ENCODE assay signal across 24 cellular contexts in the genomic region with DNA sequence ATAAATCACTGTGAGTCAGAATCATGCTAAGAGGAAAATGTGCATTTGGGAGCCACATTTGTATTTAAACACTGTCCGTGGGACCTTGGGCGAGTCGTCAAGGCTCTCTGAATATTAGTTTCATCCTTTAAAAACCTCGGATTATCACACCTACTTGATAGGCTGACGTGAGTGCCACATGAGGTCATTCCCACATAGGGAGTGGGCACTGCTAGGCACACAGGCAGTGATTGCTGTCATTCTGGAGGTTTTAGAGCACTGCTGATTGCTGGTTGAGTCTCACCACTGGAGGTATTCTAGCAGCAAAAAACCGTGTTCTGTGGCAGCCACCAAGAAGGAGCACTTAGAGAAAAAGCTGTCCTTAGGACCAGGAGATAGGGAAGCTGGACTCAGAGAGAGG. TPM values are rescaled to one million over a fixed set of nuclear protein-coding genes. Genes with fewer than 3 reads are reported as not detected.
A peak's percentile ranks its signal among the peaks of the same experiment; 100 is the strongest.
DNase-seq lines count a peak whose midpoint lies in the region; ATAC-seq and FAIRE-seq lines count a peak whose summit lies in the region.
"Had no signal": no experiment of that assay in that cellular context is flagged by ENCODE, and none has a peak within 500 bp of the region (broad histone marks: within the 10 kb centered on the region; RNA-seq: fewer than 3 reads in every experiment).

No MANE protein-coding gene starts in this region.

- DNase-seq in activated CD4-positive, alpha-beta T cell treated with anti-CD3 and anti-CD28 coated beads, Interleukin-2, amount 10 ng/mL, durations not matched to agents 24 days and 14 days: peak; percentile 34
- no peak for DNase-seq in activated CD4-positive, alpha-beta T cell treated with anti-CD3 and anti-CD28 coated beads, Interleukin-2, amount 50 U/mL, for 48 hours
- no peak for DNase-seq in Right ventricle myocardium superior
- no peak for DNase-seq in neuronal stem cell (ENCODE audit: low spot score)
- no peak for DNase-seq in aorta
- DNase-seq in effector memory CD4-positive, alpha-beta T cell: no peak
- no peak for DNase-seq in frontal cortex (ENCODE audit: low spot score in 2 of 2)
- DNase-seq: 8988T; dermis blood vessel endothelial cell; left lung; NCI-H1105; NCI-H748 treated with DMSO at 0.1 percent for 48 hours; sigmoid colon; stimulated activated CD4-positive, alpha-beta T cell treated with anti-CD3 and anti-CD28 coated beads, Interleukin-2, amount 100 ng/mL, for 24 hours; stimulated activated naive CD4-positive, alpha-beta T cell treated with Interleukin-2 at 50 U/mL for 16 hours; upper lobe of right lung had no signal

- H2BK5ac ChIP-seq in neuronal stem cell (ENCODE audit: low read length): no peak overlapping the region

- no CpG with 5 or more reads among the region's 6 CpGs for WGBS in neuronal stem cell (ENCODE audit: extremely low coverage in 2 of 2, insufficient read length in 2 of 2, insufficient replicate concordance in 1 of 2), 2 donors
- WGBS in aorta, 2 donors: 14 to 31% methylated on average over 6 of the region's 6 CpGs

- no peak for FAIRE-seq in frontal cortex (lab: Jason Lieb, UNC)
- FAIRE-seq: RCC 7860 had no signal

- no peaks in the 10 kb centered on the region for H3K79me1 ChIP-seq in neuronal stem cell (ENCODE audit: low read depth, low read length)

- H3K23ac ChIP-seq in neuronal stem cell (ENCODE audit: low read depth, low read length, poor library complexity): no peak overlapping the region

- H3K27ac ChIP-seq in neuronal stem cell (replicated peaks; ENCODE audit: low read length): no peak overlapping the region
- peak overlapping the region; percentile 33 to 89 for H3K27ac ChIP-seq in aorta (ENCODE audit: low read depth in 1 of 2, low read length in 2 of 2)
- no peak overlapping the region for H3K27ac ChIP-seq in effector memory CD4-positive, alpha-beta T cell (ENCODE audit: insufficient read depth, low read length, poor library complexity, severe bottlenecking)
- H3K27ac ChIP-seq: epithelial cell of prostate, left lung, SK-N-MC, upper lobe of right lung had no signal

- no peaks in the 10 kb centered on the region for H3K4me1 Mint-ChIP-seq in activated CD4-positive, alpha-beta T cell treated with anti-CD3 and anti-CD28 coated beads, Interleukin-2, amount 10 ng/mL, durations not matched to agents 24 days and 14 days

- no peaks in the 10 kb centered on the region for H3K9me3 Mint-ChIP-seq in activated CD4-positive, alpha-beta T cell treated with anti-CD3 and anti-CD28 coated beads, Interleukin-2, amount 10 ng/mL, durations not matched to agents 24 days and 14 days
- H3K9me3 Mint-ChIP-seq: activated T-helper 1 cell treated with anti-CD3 and anti-CD28 coated beads, Interleukin-12 subunit alpha, Interleukin-12 subunit beta, Interleukin-2, Interleukin-4 antibody, amounts not matched to agents 30 ng/mL and 10 ng/mL and 1 ng/mL, durations not matched to agents 14 hours and 24 hours and 36 hours; T-helper 2 cell treated with Interferon-gamma antibody and Interleukin-4, amounts not matched to agents 5 μg/mL and 100 μg/mL, for 36 hours had no signal

- H2AFZ ChIP-seq in neuronal stem cell (ENCODE audit: low read length): peak overlapping the region; percentile 29

- no peak overlapping the region for H3K27ac Mint-ChIP-seq in activated CD4-positive, alpha-beta T cell treated with anti-CD3 and anti-CD28 coated beads, Interleukin-2, amount 10 ng/mL, durations not matched to agents 24 days and 14 days
- H3K27ac Mint-ChIP-seq: activated naive CD8-positive, alpha-beta T cell; activated T-helper 1 cell treated with anti-CD3 and anti-CD28 coated beads, Interleukin-12 subunit alpha, Interleukin-12 subunit beta, Interleukin-2, Interleukin-4 antibody, amounts not matched to agents 30 ng/mL and 10 ng/mL and 1 ng/mL, durations not matched to agents 14 hours and 24 hours and 36 hours; T-helper 2 cell treated with Interferon-gamma antibody and Interleukin-4, amounts not matched to agents 5 μg/mL and 100 μg/mL, for 36 hours had no signal

- H3K18ac ChIP-seq in neuronal stem cell (ENCODE audit: low read length): no peak overlapping the region

- H3K4me3 Mint-ChIP-seq in activated CD4-positive, alpha-beta T cell treated with anti-CD3 and anti-CD28 coated beads, Interleukin-2, amount 10 ng/mL, durations not matched to agents 24 days and 14 days: no peak overlapping the region
- H3K4me3 Mint-ChIP-seq: activated naive CD8-positive, alpha-beta T cell; activated T-helper 1 cell treated with anti-CD3 and anti-CD28 coated beads, Interleukin-12 subunit alpha, Interleukin-12 subunit beta, Interleukin-2, Interleukin-4 antibody, amounts not matched to agents 30 ng/mL and 10 ng/mL and 1 ng/mL, durations not matched to agents 14 hours and 24 hours and 36 hours; T-helper 2 cell treated with Interferon-gamma antibody and Interleukin-4, amounts not matched to agents 5 μg/mL and 100 μg/mL, for 36 hours had no signal

- ATAC-seq in Right ventricle myocardium superior (ENCODE audit: poor library complexity) (peak; percentile 21), aorta (ENCODE audit: low FRiP score) (peak; percentile 42), GM19023 (IDR thresholded peaks at IDR 0.05; ENCODE audit: unreplicated experiment) (no peak)
- ATAC-seq: activated CD4-positive, CD25-positive, alpha-beta regulatory T cell treated with anti-CD3 and anti-CD28 coated beads, Interleukin-2, amount 50 U/mL, for 24 hours; left lung; upper lobe of right lung had no signal

- H2BK15ac ChIP-seq in neuronal stem cell (ENCODE audit: low read length): no peak overlapping the region

- no peaks in the 10 kb centered on the region for H3K36me3 Mint-ChIP-seq in activated CD4-positive, alpha-beta T cell treated with anti-CD3 and anti-CD28 coated beads, Interleukin-2, amount 10 ng/mL, durations not matched to agents 24 days and 14 days (ENCODE audit: low read depth)
- H3K36me3 Mint-ChIP-seq: activated naive CD8-positive, alpha-beta T cell had no signal

- H3K27me3 ChIP-seq in neuronal stem cell (ENCODE audit: control insufficient read depth in 3 of 3, insufficient read depth in 3 of 3, low read depth in 1 of 3, low read length in 3 of 3) (peaks cover 0 to 25% (median 0%) of the 10 kb centered on the region in 3 experiments), aorta (ENCODE audit: control insufficient read depth in 1 of 2, insufficient read depth in 2 of 2, low read length in 1 of 2) (no peaks in the 10 kb centered on the region)
- H3K27me3 ChIP-seq in effector memory CD4-positive, alpha-beta T cell (replicated peaks; ENCODE audit: control insufficient read depth, insufficient read depth, low read length, poor library complexity, severe bottlenecking): no peaks in the 10 kb centered on the region
- H3K27me3 ChIP-seq: left lung, sigmoid colon, upper lobe of right lung had no signal

- H3K4ac ChIP-seq in neuronal stem cell (ENCODE audit: low read length): no peak overlapping the region

- no peak overlapping the region for H2BK120ac ChIP-seq in neuronal stem cell (ENCODE audit: low read depth, low read length)

- no peaks in the 10 kb centered on the region for H3K27me3 Mint-ChIP-seq in activated CD4-positive, alpha-beta T cell treated with anti-CD3 and anti-CD28 coated beads, Interleukin-2, amount 10 ng/mL, durations not matched to agents 24 days and 14 days
- H3K27me3 Mint-ChIP-seq: activated naive CD8-positive, alpha-beta T cell had no signal

- H3K4me1 ChIP-seq in neuronal stem cell (ENCODE audit: control insufficient read depth in 2 of 2, insufficient read depth in 1 of 2, low read depth in 1 of 2, low read length in 2 of 2) (no peaks in the 10 kb centered on the region), aorta (ENCODE audit: control insufficient read depth in 1 of 2, insufficient read depth in 2 of 2, low read length in 2 of 2) (peaks cover 0 to 6% of the 10 kb centered on the region in 2 donors)
- H3K4me1 ChIP-seq in effector memory CD4-positive, alpha-beta T cell (ENCODE audit: control insufficient read depth, insufficient read depth, low read length, poor library complexity, severe bottlenecking): no peaks in the 10 kb centered on the region
- H3K4me1 ChIP-seq: left lung, upper lobe of right lung had no signal

- H2AK5ac ChIP-seq in neuronal stem cell (ENCODE audit: low read depth, low read length): no peak overlapping the region

- H3K36me3 ChIP-seq in neuronal stem cell (replicated peaks in 1 of 2; ENCODE audit: control insufficient read depth in 2 of 2, insufficient read depth in 2 of 2, low read length in 2 of 2): no peaks in the 10 kb centered on the region
- no peaks in the 10 kb centered on the region for H3K36me3 ChIP-seq in aorta (ENCODE audit: control insufficient read depth in 1 of 2, insufficient read depth in 2 of 2, low read length in 1 of 2)
- H3K36me3 ChIP-seq in effector memory CD4-positive, alpha-beta T cell (ENCODE audit: control insufficient read depth, insufficient read depth, low read length): no peaks in the 10 kb centered on the region
- H3K36me3 ChIP-seq: left lung, sigmoid colon, upper lobe of right lung had no signal

- H3K9me3 ChIP-seq in neuronal stem cell (replicated peaks in 1 of 2; ENCODE audit: control insufficient read depth in 2 of 2, insufficient read depth in 1 of 2, low read depth in 1 of 2, low read length in 2 of 2): no peaks in the 10 kb centered on the region
- no peaks in the 10 kb centered on the region for H3K9me3 ChIP-seq in aorta (ENCODE audit: control insufficient read depth, low read length)
- no peaks in the 10 kb centered on the region for H3K9me3 ChIP-seq in effector memory CD4-positive, alpha-beta T cell (ENCODE audit: control insufficient read depth, low read length)
- H3K9me3 ChIP-seq: left lung, sigmoid colon, upper lobe of right lung had no signal

- no peak overlapping the region for H3K9ac ChIP-seq in neuronal stem cell (ENCODE audit: low read depth, low read length, poor library complexity)

- no peak overlapping the region for H2BK12ac ChIP-seq in neuronal stem cell (ENCODE audit: low read length)

- H3K14ac ChIP-seq in neuronal stem cell (ENCODE audit: low read length): no peak overlapping the region

- H3K4me3 ChIP-seq in neuronal stem cell (ENCODE audit: low read length in 2 of 2) (no peak overlapping the region), aorta (ENCODE audit: low read length in 2 of 2) (peak overlapping the region in 1 of 2 donors; percentile 24)
- H3K4me3 ChIP-seq in effector memory CD4-positive, alpha-beta T cell (ENCODE audit: insufficient read depth, low read depth, low read length, poor library complexity, severe bottlenecking): no peak overlapping the region
- H3K4me3 ChIP-seq: left lung, sigmoid colon, SK-N-MC, upper lobe of right lung had no signal

- no peak overlapping the region for H3K4me2 ChIP-seq in neuronal stem cell (ENCODE audit: insufficient read depth, low read length, poor library complexity, severe bottlenecking)

- no peak overlapping the region for H4K8ac ChIP-seq in neuronal stem cell (ENCODE audit: low read depth, low read length)

- H4K91ac ChIP-seq in neuronal stem cell (ENCODE audit: low read depth, low read length, poor library complexity): no peak overlapping the region

- intact Hi-C loops in activated CD4-positive, alpha-beta T cell treated with anti-CD3 and anti-CD28 coated beads, Interleukin-2, amount 10 ng/mL, durations not matched to agents 24 days and 14 days (cut with micrococcal nuclease): no loop called here
- intact Hi-C loops in Right ventricle myocardium superior (cut with DNase I): no loop called here
- intact Hi-C loops in aorta (cut with DNase I): no loop called here

RNA-seq across cellular contexts. Expression of gene POLR2M, which starts 20.8 kb away (rescaled TPM):
- total RNA-seq in activated CD4-positive, alpha-beta T cell treated with anti-CD3 and anti-CD28 coated beads, Interleukin-2, amount 10 ng/mL, durations not matched to agents 24 days and 14 days: 54.5 and 55.4 TPM in 2 replicates
- 47.1 TPM for total RNA-seq in Right ventricle myocardium superior
- 173 TPM for polyA plus RNA-seq in neuronal stem cell (2013, experiment 1 of 2)
- 182 TPM for polyA plus RNA-seq in neuronal stem cell (2013, experiment 2 of 2)
- total RNA-seq in aorta: 100 to 1,000 TPM; 102 to 119 TPM
- 100 to 1,000 TPM; 236 to 246 TPM for polyA plus RNA-seq in aorta
- 563 TPM for total RNA-seq in frontal cortex

Comparison
In these comparisons a context has a peak if more than half of its experiments do, and no peak if none do; other contexts are left out.
1. H3K27ac ChIP-seq: peak in aorta (2 of 2); none in neuronal stem cell (single experiment) and effector memory CD4-positive, alpha-beta T cell (single experiment).